In genomic region chr1:89605692-89606091, GRCh38 we compare ENCODE assay signal across 1 cellular context.
TF ChIP-seq lines count a peak whose summit lies in the region.

No MANE protein-coding gene starts in this region.

TF ChIP-seq in HepG2, 621 proteins besides CTCF, POLR2A, EP300 and RAD21 (continued from another document):
- TF ChIP-seq, protein P1, sequence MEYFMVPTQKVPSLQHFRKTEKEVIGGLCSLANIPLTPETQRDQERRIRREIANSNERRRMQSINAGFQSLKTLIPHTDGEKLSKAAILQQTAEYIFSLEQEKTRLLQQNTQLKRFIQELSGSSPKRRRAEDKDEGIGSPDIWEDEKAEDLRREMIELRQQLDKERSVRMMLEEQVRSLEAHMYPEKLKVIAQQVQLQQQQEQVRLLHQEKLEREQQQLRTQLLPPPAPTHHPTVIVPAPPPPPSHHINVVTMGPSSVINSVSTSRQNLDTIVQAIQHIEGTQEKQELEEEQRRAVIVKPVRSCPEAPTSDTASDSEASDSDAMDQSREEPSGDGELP (IDR thresholded peaks at IDR 0.05; ENCODE audit: borderline replicate concordance, low read depth), result peak; percentile 20; the same call in 1 of the 2 replicates
- TF ChIP-seq, protein P2, sequence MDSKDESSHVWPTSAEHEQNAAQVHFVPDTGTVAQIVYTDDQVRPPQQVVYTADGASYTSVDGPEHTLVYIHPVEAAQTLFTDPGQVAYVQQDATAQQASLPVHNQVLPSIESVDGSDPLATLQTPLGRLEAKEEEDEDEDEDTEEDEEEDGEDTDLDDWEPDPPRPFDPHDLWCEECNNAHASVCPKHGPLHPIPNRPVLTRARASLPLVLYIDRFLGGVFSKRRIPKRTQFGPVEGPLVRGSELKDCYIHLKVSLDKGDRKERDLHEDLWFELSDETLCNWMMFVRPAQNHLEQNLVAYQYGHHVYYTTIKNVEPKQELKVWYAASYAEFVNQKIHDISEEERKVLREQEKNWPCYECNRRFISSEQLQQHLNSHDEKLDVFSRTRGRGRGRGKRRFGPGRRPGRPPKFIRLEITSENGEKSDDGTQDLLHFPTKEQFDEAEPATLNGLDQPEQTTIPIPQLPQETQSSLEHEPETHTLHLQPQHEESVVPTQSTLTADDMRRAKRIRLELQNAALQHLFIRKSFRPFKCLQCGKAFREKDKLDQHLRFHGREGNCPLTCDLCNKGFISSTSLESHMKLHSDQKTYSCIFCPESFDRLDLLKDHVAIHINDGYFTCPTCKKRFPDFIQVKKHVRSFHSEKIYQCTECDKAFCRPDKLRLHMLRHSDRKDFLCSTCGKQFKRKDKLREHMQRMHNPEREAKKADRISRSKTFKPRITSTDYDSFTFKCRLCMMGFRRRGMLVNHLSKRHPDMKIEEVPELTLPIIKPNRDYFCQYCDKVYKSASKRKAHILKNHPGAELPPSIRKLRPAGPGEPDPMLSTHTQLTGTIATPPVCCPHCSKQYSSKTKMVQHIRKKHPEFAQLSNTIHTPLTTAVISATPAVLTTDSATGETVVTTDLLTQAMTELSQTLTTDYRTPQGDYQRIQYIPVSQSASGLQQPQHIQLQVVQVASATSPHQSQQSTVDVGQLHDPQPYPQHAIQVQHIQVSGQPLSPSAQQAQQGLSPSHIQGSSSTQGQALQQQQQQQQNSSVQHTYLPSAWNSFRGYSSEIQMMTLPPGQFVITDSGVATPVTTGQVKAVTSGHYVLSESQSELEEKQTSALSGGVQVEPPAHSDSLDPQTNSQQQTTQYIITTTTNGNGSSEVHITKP (CRISPR knock-in tag; IDR thresholded peaks at IDR 0.05; ENCODE audit: low read depth), result 0 out of 2 replicates have a peak, but pooled peaks have one; percentile 30
- TF ChIP-seq, protein P3, sequence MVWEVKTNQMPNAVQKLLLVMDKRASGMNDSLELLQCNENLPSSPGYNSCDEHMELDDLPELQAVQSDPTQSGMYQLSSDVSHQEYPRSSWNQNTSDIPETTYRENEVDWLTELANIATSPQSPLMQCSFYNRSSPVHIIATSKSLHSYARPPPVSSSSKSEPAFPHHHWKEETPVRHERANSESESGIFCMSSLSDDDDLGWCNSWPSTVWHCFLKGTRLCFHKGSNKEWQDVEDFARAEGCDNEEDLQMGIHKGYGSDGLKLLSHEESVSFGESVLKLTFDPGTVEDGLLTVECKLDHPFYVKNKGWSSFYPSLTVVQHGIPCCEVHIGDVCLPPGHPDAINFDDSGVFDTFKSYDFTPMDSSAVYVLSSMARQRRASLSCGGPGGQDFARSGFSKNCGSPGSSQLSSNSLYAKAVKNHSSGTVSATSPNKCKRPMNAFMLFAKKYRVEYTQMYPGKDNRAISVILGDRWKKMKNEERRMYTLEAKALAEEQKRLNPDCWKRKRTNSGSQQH (CRISPR knock-in tag; IDR thresholded peaks at IDR 0.05; ENCODE audit: low read depth), result no peak
- TF ChIP-seq FOSL2 (CRISPR knock-in tag; IDR thresholded peaks at IDR 0.05) (peak; percentile 86), TGIF2 (CRISPR knock-in tag; IDR thresholded peaks at IDR 0.05) (no peak), RARA (CRISPR knock-in tag; IDR thresholded peaks at IDR 0.05) (peak; percentile 68), TCF12 (IDR thresholded peaks at IDR 0.05) (no peak), TCF12 (CRISPR knock-in tag; IDR thresholded peaks at IDR 0.05) (no peak), NR2F6 (IDR thresholded peaks at IDR 0.05) (peak; percentile 92), NR2F6 (CRISPR knock-in tag; IDR thresholded peaks at IDR 0.05) (peak; percentile 83), ZNF607 (CRISPR knock-in tag; IDR thresholded peaks at IDR 0.05; ENCODE audit: borderline replicate concordance) (no peak), NFYC (CRISPR knock-in tag; IDR thresholded peaks at IDR 0.05) (no peak), TCF7 (IDR thresholded peaks at IDR 0.05; ENCODE audit: low read depth) (peak; percentile 47; the same call in 1 of the 2 replicates), SAP130 (CRISPR knock-in tag; IDR thresholded peaks at IDR 0.05; ENCODE audit: low read depth) (peak; percentile 41; the same call in 1 of the 2 replicates), THAP11 (CRISPR knock-in tag; IDR thresholded peaks at IDR 0.05) (no peak), ZNF577 (CRISPR knock-in tag; IDR thresholded peaks at IDR 0.05; ENCODE audit: borderline replicate concordance, low read depth) (no peak), ATM (IDR thresholded peaks at IDR 0.05; ENCODE audit: borderline replicate concordance) (no peak), REPIN1 (CRISPR knock-in tag; IDR thresholded peaks at IDR 0.05; ENCODE audit: borderline replicate concordance, low read depth) (no peak), NFIC (IDR thresholded peaks at IDR 0.05; ENCODE audit: low read length) (peak; percentile 72; the same call in 1 of the 2 replicates), ZBTB33 (CRISPR knock-in tag; IDR thresholded peaks at IDR 0.05) (no peak), ZSCAN31 (CRISPR knock-in tag; IDR thresholded peaks at IDR 0.05; ENCODE audit: low read depth) (no peak), ZNF101 (CRISPR knock-in tag; IDR thresholded peaks at IDR 0.05; ENCODE audit: borderline replicate concordance, low read depth) (no peak), FOXO4 (CRISPR knock-in tag; conservative IDR thresholded peaks at IDR 0.05) (no peak), RELA (CRISPR knock-in tag; IDR thresholded peaks at IDR 0.05) (no peak), ZNF282 (IDR thresholded peaks at IDR 0.05; ENCODE audit: partially characterized antibody) (no peak), ZNF337 (CRISPR knock-in tag; IDR thresholded peaks at IDR 0.05; ENCODE audit: borderline replicate concordance, low read depth) (no peak), NR2F2 (IDR thresholded peaks at IDR 0.05; ENCODE audit: borderline replicate concordance, low read depth) (peak; percentile 86)
- TF ChIP-seq, protein P4, sequence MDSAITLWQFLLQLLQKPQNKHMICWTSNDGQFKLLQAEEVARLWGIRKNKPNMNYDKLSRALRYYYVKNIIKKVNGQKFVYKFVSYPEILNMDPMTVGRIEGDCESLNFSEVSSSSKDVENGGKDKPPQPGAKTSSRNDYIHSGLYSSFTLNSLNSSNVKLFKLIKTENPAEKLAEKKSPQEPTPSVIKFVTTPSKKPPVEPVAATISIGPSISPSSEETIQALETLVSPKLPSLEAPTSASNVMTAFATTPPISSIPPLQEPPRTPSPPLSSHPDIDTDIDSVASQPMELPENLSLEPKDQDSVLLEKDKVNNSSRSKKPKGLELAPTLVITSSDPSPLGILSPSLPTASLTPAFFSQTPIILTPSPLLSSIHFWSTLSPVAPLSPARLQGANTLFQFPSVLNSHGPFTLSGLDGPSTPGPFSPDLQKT (CRISPR knock-in tag; IDR thresholded peaks at IDR 0.05; ENCODE audit: borderline replicate concordance), result no peak
- TF ChIP-seq, protein P5, sequence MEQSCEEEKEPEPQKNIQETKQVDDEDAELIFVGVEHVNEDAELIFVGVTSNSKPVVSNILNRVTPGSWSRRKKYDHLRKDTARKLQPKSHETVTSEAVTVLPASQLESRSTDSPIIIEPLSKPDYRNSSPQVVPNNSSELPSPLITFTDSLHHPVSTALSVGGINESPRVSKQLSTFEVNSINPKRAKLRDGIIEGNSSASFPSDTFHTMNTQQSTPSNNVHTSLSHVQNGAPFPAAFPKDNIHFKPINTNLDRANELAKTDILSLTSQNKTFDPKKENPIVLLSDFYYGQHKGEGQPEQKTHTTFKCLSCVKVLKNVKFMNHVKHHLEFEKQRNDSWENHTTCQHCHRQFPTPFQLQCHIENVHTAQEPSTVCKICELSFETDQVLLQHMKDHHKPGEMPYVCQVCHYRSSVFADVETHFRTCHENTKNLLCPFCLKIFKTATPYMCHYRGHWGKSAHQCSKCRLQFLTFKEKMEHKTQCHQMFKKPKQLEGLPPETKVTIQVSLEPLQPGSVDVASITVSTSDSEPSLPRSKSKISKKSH (CRISPR knock-in tag; IDR thresholded peaks at IDR 0.05; ENCODE audit: borderline replicate concordance), result no peak
- TF ChIP-seq, protein P6, sequence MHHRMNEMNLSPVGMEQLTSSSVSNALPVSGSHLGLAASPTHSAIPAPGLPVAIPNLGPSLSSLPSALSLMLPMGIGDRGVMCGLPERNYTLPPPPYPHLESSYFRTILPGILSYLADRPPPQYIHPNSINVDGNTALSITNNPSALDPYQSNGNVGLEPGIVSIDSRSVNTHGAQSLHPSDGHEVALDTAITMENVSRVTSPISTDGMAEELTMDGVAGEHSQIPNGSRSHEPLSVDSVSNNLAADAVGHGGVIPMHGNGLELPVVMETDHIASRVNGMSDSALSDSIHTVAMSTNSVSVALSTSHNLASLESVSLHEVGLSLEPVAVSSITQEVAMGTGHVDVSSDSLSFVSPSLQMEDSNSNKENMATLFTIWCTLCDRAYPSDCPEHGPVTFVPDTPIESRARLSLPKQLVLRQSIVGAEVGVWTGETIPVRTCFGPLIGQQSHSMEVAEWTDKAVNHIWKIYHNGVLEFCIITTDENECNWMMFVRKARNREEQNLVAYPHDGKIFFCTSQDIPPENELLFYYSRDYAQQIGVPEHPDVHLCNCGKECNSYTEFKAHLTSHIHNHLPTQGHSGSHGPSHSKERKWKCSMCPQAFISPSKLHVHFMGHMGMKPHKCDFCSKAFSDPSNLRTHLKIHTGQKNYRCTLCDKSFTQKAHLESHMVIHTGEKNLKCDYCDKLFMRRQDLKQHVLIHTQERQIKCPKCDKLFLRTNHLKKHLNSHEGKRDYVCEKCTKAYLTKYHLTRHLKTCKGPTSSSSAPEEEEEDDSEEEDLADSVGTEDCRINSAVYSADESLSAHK (CRISPR knock-in tag; IDR thresholded peaks at IDR 0.05; ENCODE audit: borderline replicate concordance), result no peak
- TF ChIP-seq, protein P7, sequence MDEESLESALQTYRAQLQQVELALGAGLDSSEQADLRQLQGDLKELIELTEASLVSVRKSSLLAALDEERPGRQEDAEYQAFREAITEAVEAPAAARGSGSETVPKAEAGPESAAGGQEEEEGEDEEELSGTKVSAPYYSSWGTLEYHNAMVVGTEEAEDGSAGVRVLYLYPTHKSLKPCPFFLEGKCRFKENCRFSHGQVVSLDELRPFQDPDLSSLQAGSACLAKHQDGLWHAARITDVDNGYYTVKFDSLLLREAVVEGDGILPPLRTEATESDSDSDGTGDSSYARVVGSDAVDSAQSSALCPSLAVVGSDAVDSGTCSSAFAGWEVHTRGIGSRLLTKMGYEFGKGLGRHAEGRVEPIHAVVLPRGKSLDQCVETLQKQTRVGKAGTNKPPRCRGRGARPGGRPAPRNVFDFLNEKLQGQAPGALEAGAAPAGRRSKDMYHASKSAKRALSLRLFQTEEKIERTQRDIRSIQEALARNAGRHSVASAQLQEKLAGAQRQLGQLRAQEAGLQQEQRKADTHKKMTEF (CRISPR knock-in tag; IDR thresholded peaks at IDR 0.05), result 0 out of 2 replicates have a peak, but pooled peaks have one; percentile 21
- TF ChIP-seq, protein P8, sequence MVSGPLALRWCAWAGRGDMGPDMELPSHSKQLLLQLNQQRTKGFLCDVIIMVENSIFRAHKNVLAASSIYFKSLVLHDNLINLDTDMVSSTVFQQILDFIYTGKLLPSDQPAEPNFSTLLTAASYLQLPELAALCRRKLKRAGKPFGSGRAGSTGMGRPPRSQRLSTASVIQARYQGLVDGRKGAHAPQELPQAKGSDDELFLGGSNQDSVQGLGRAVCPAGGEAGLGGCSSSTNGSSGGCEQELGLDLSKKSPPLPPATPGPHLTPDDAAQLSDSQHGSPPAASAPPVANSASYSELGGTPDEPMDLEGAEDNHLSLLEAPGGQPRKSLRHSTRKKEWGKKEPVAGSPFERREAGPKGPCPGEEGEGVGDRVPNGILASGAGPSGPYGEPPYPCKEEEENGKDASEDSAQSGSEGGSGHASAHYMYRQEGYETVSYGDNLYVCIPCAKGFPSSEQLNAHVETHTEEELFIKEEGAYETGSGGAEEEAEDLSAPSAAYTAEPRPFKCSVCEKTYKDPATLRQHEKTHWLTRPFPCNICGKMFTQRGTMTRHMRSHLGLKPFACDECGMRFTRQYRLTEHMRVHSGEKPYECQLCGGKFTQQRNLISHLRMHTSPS (CRISPR knock-in tag; IDR thresholded peaks at IDR 0.05; ENCODE audit: low read depth), result peak; percentile 28; the same call in 1 of the 2 replicates
TF ChIP-seq in HepG2: peak in this region for 25.
